ENCODE assay signal across 8 cellular contexts in genomic region chr7:23680417-23681405, GRCh38. TPM values are rescaled to one million over a fixed set of nuclear protein-coding genes. Genes with fewer than 3 reads are reported as not detected.
DNase-seq lines count a peak whose midpoint lies in the region; ATAC-seq, FAIRE-seq and TF ChIP-seq lines count a peak whose summit lies in the region.

No MANE protein-coding gene starts in this region.

- H3K9me3 Mint-ChIP-seq in neural crest cell = no peaks in the 10 kb centered on the region

- no peaks in the 10 kb centered on the region for H3K27me3 Mint-ChIP-seq in neural crest cell (ENCODE audit: low read depth)

- intact Hi-C loops in testis (cut with DNase I; ENCODE audit: low total_unique reads) = no loop called here

- H3K36me3 ChIP-seq in testis (ENCODE audit: low read depth, missing control alignments) = no peaks in the 10 kb centered on the region

- peak; percentile 63 for DNase-seq in NCI-H1436 (lab: John Stamatoyannopoulos, UW)
- no peak for DNase-seq in NCI-H1436 treated with DMSO at 0.1 percent for 48 hours (lab: John Stamatoyannopoulos, UW)
- DNase-seq in NCI-H526 treated with DMSO at 0.1 percent for 48 hours (lab: John Stamatoyannopoulos, UW) = peak; percentile 43
- peak; percentile 78 for DNase-seq in activated effector memory CD4-positive, alpha-beta T cell treated with anti-CD3 and anti-CD28 coated beads, Interleukin-2, amount 50 U/mL, for 16 hours
- peak; percentile 31 to 46 for DNase-seq in frontal cortex (ENCODE audit: low spot score in 2 of 2)
- DNase-seq in neural crest cell (ENCODE audit: low read depth, low spot score) = peak; percentile 53
- DNase-seq in testis = peak; percentile 53

- WGBS in testis, 2 donors = 3 to 7% methylated on average over 36 to 42 of the region's 42 CpGs

- peaks cover 10% of the 10 kb centered on the region for H3K4me1 Mint-ChIP-seq in neural crest cell

- H3K4me3 Mint-ChIP-seq in neural crest cell = peak overlapping the region; percentile 89

- ATAC-seq in HG03039 (IDR thresholded peaks at IDR 0.05; ENCODE audit: unreplicated experiment) = peak; percentile 33

- H3K4me3 ChIP-seq in testis = peak overlapping the region; percentile 77 to 78

- no peak for FAIRE-seq in frontal cortex (lab: Jason Lieb, UNC)

- H3K27ac Mint-ChIP-seq in neural crest cell (ENCODE audit: unreplicated experiment) = peak overlapping the region; percentile 83

- H3K36me3 Mint-ChIP-seq in neural crest cell (ENCODE audit: low read depth) = no peaks in the 10 kb centered on the region

- TF ChIP-seq POLR2A in testis (IDR thresholded peaks at IDR 0.05) = no peak

- TF ChIP-seq CTCF in neural crest cell (conservative IDR thresholded peaks at IDR 0.05) (no peak), testis (IDR thresholded peaks at IDR 0.05) (no peak)

- no peaks in the 10 kb centered on the region for H3K9me3 ChIP-seq in testis

- no peaks in the 10 kb centered on the region for H3K4me1 ChIP-seq in testis

- H3K27ac ChIP-seq in testis = peak overlapping the region; percentile 75 to 93

- H3K27me3 ChIP-seq in testis = no peaks in the 10 kb centered on the region

RNA-seq across cellular contexts. Expression of gene FAM221A, which starts 0.7 kb away (rescaled TPM):
- total RNA-seq in frontal cortex (15.9 TPM), neural crest cell (10.3 and 11.1 TPM in 2 replicates), testis (10 to 100 TPM; 32.9 to 55.7 TPM)
- 29.5 TPM for polyA plus RNA-seq in testis (ENCODE audit: insufficient read depth, low read depth, low replicate concordance)

RNA-seq across cellular contexts. Expression of gene STK31, which starts 29.3 kb away (rescaled TPM):
- total RNA-seq in frontal cortex (13.5 TPM), neural crest cell (0.58 and 0.82 TPM in 2 replicates), testis (10 to 100 TPM; 59.7 to 79.8 TPM)
- polyA plus RNA-seq in testis (ENCODE audit: insufficient read depth, low read depth, low replicate concordance) = 76.8 TPM
